In genomic region chr10:6346621-6347020, GRCh38 we compare ENCODE assay signal across 13 cellular contexts.
DNase-seq lines count a peak whose midpoint lies in the region; ATAC-seq and TF ChIP-seq lines count a peak whose summit lies in the region.
"Had no signal": no experiment of that assay in that cellular context is flagged by ENCODE, and none has a peak within 500 bp of the region (broad histone marks: within the 10 kb centered on the region; RNA-seq: fewer than 3 reads in every experiment).

No MANE protein-coding gene starts in this region.

- H3K4me3 Mint-ChIP-seq in CD4-positive, alpha-beta memory T cell: peak overlapping the region in 5 of 8 donors; percentile 39 to 90 (median 65)
- H3K4me3 Mint-ChIP-seq in effector memory CD8-positive, alpha-beta T cell: peak overlapping the region in 1 of 2 donors; percentile 80

- no peak for TF ChIP-seq EP300 in sigmoid colon (IDR thresholded peaks at IDR 0.05)

- no peak for ATAC-seq in effector memory CD8-positive, alpha-beta T cell (replicated peaks)
- ATAC-seq in GM19023 (IDR thresholded peaks at IDR 0.05; ENCODE audit: unreplicated experiment): no peak
- no peak for ATAC-seq in HG03045 (IDR thresholded peaks at IDR 0.05; ENCODE audit: unreplicated experiment)

- 98% methylated on average over 3 of the region's 3 CpGs for WGBS in sigmoid colon, 2 donors

- no peaks in the 10 kb centered on the region for H3K27me3 Mint-ChIP-seq in CD4-positive, alpha-beta memory T cell
- H3K27me3 Mint-ChIP-seq in effector memory CD8-positive, alpha-beta T cell: no peaks in the 10 kb centered on the region

- H3K36me3 Mint-ChIP-seq in CD4-positive, alpha-beta memory T cell: peaks cover 0 to 2% of the 10 kb centered on the region in 2 donors
- peaks cover 15% of the 10 kb centered on the region for H3K36me3 Mint-ChIP-seq in effector memory CD8-positive, alpha-beta T cell (ENCODE audit: insufficient read depth)

- H3K9me3 ChIP-seq in CD4-positive, alpha-beta memory T cell (ENCODE audit: control insufficient read depth in 1 of 2, low read length in 2 of 2): no peaks in the 10 kb centered on the region
- H3K9me3 ChIP-seq in sigmoid colon: no peaks in the 10 kb centered on the region
- H3K9me3 ChIP-seq: BE2C, HAP-1 had no signal

- intact Hi-C loops in CD4-positive, alpha-beta memory T cell (cut with micrococcal nuclease): no loop called here
- intact Hi-C loops in sigmoid colon (cut with DNase I): no loop called here

- H3K36me3 ChIP-seq in CD4-positive, alpha-beta memory T cell (ENCODE audit: insufficient read depth, low read length): no peaks in the 10 kb centered on the region
- no peaks in the 10 kb centered on the region for H3K36me3 ChIP-seq in sigmoid colon
- H3K36me3 ChIP-seq: BE2C, HAP-1 had no signal

- peak overlapping the region; percentile 93 to 97 (median 96) for H3K27ac Mint-ChIP-seq in CD4-positive, alpha-beta memory T cell
- H3K27ac Mint-ChIP-seq in effector memory CD8-positive, alpha-beta T cell: peak overlapping the region; percentile 95 to 96

- POLR2A ChIA-PET in CD4-positive, alpha-beta memory T cell (lab: Charles Lee; ENCODE audit: partially characterized antibody): interaction anchor here (1.0 to 4.5 kb wide), 9 partner anchors 36 to 143 kb away, joined by 3 to 39 read pairs (median 15); partner anchors contain the start of gene PFKFB3

- H3K4me3 ChIP-seq in CD4-positive, alpha-beta memory T cell (ENCODE audit: low read length in 2 of 2): no peak overlapping the region
- no peak overlapping the region for H3K4me3 ChIP-seq in sigmoid colon
- H3K4me3 ChIP-seq: HAP-1 had no signal

- TF ChIP-seq POLR2A in sigmoid colon (IDR thresholded peaks at IDR 0.05): no peak

- CTCF ChIA-PET in CD4-positive, alpha-beta memory T cell (lab: Charles Lee; ENCODE audit: partially characterized antibody): interaction anchor here (0.9 to 6.0 kb wide), 4 partner anchors 52 to 174 kb away, joined by 3 to 49 read pairs (median 12); partner anchors contain the start of gene PFKFB3

- peak; percentile 23 for DNase-seq in AG08395 (ENCODE audit: low spot score)
- no peak for DNase-seq in CD4-positive, alpha-beta memory T cell
- DNase-seq in RPMI7951 (ENCODE audit: low read depth): peak; percentile 72
- no peak for DNase-seq in effector memory CD8-positive, alpha-beta T cell
- DNase-seq in hippocampal formation (lab: John Stamatoyannopoulos, UW): no peak
- DNase-seq in sigmoid colon: no peak
- DNase-seq: BE2C; NCI-H1105 treated with DMSO at 0.1 percent for 48 hours; SIG-M5; stimulated activated naive CD4-positive, alpha-beta T cell had no signal

- no peaks in the 10 kb centered on the region for H3K27me3 ChIP-seq in CD4-positive, alpha-beta memory T cell (ENCODE audit: insufficient read depth, low read length)
- H3K27me3 ChIP-seq in sigmoid colon: no peaks in the 10 kb centered on the region
- H3K27me3 ChIP-seq: BE2C had no signal

- TF ChIP-seq CTCF in sigmoid colon (IDR thresholded peaks at IDR 0.05): no peak

- H3K9me3 Mint-ChIP-seq in CD4-positive, alpha-beta memory T cell: peaks cover 0 to 3% (median 0%) of the 10 kb centered on the region in 8 donors
- no peaks in the 10 kb centered on the region for H3K9me3 Mint-ChIP-seq in effector memory CD8-positive, alpha-beta T cell

- no peak overlapping the region for H3K27ac ChIP-seq in CD4-positive, alpha-beta memory T cell (ENCODE audit: low read depth, low read length)
- H3K27ac ChIP-seq in sigmoid colon: no peak overlapping the region

- H3K4me1 ChIP-seq in CD4-positive, alpha-beta memory T cell (ENCODE audit: insufficient read depth, low read length): peaks cover 31% of the 10 kb centered on the region
- peaks cover 0 to 20% (median 4%) of the 10 kb centered on the region in 4 donors for H3K4me1 ChIP-seq in sigmoid colon
- H3K4me1 ChIP-seq: HAP-1 had no signal

- H3K4me1 Mint-ChIP-seq in CD4-positive, alpha-beta memory T cell: peaks cover 35 to 56% (median 45%) of the 10 kb centered on the region in 4 donors
- peaks cover 25% of the 10 kb centered on the region in 2 donors for H3K4me1 Mint-ChIP-seq in effector memory CD8-positive, alpha-beta T cell (ENCODE audit: low read depth in 2 of 2)

Comparison
In these comparisons a context has a peak if more than half of its experiments do, and no peak if none do; other contexts are left out.
1. DNase-seq: peak in AG08395 (single experiment) and RPMI7951 (single experiment); none in CD4-positive, alpha-beta memory T cell (0 of 5), effector memory CD8-positive, alpha-beta T cell (0 of 3), hippocampal formation (0 of 2) and sigmoid colon (single experiment).